In the genomic region with DNA sequence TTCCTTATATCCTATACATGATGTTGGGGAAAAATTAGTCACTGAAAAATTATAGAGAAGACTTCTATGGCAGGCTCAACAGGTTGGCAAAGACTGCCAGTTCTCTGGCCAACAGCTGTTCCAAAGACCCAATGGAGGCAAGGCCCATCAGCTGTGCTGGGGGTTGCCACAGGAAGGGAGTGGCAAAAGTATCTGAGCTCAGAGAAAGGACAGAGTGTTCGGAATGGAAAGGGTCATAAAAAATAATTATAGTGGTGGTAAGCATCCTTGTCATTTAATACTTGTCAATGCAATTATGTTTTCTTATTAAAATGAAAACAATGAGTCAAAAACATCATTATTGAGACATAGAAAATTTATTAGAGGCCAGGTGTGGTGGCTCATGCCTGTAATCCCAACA, we compare ENCODE assay signal across 16 cellular contexts. TPM values are rescaled to one million over a fixed set of nuclear protein-coding genes. Genes with fewer than 3 reads are reported as not detected.
DNase-seq lines count a peak whose midpoint lies in the region; ATAC-seq and TF ChIP-seq lines count a peak whose summit lies in the region.
"Had no signal": no experiment of that assay in that cellular context is flagged by ENCODE, and none has a peak within 500 bp of the region (broad histone marks: within the 10 kb centered on the region; RNA-seq: fewer than 3 reads in every experiment).

No MANE protein-coding gene starts in this region.

- H3K4me3 Mint-ChIP-seq in activated naive CD4-positive, alpha-beta T cell treated with anti-CD3 and anti-CD28 coated beads, Interleukin-2, amount 10 ng/mL, durations not matched to agents 7 days and 5 days, result no peak overlapping the region
- H3K4me3 Mint-ChIP-seq in endodermal cell, result no peak overlapping the region
- H3K4me3 Mint-ChIP-seq in stimulated activated effector memory CD8-positive, alpha-beta T cell treated with anti-CD3 and anti-CD28 coated beads, Interleukin-12 subunit alpha, Interleukin-12 subunit beta, amount 100 ng/mL, for 72 hours, result no peak overlapping the region

- 100% methylated on average over 1 of the region's 1 CpG; no CpG with 5 or more reads in 1 of the 2 experiments for WGBS in endodermal cell (ENCODE audit: insufficient coverage in 1 of 2, insufficient read length in 1 of 2), 2 experiments

- H3K27ac ChIP-seq in SK-N-MC (0 out of 2 replicates have a peak overlapping the region, but pooled peaks have one; percentile 40), endodermal cell (ENCODE audit: low read depth, low read length) (no peak overlapping the region)
- H3K27ac ChIP-seq: vagina had no signal

- peaks cover 17% of the 10 kb centered on the region for H3K36me3 ChIP-seq in SK-N-MC (ENCODE audit: insufficient read depth, low read length)
- H3K36me3 ChIP-seq in endodermal cell (ENCODE audit: control insufficient read depth, insufficient read depth, low read length), result peaks cover 49% of the 10 kb centered on the region

- H3K4me1 Mint-ChIP-seq in activated naive CD4-positive, alpha-beta T cell treated with anti-CD3 and anti-CD28 coated beads, Interleukin-2, amount 10 ng/mL, durations not matched to agents 7 days and 5 days, result peaks cover 49% of the 10 kb centered on the region
- H3K4me1 Mint-ChIP-seq in endodermal cell, result no peaks in the 10 kb centered on the region
- peaks cover 19% of the 10 kb centered on the region for H3K4me1 Mint-ChIP-seq in stimulated activated effector memory CD8-positive, alpha-beta T cell treated with anti-CD3 and anti-CD28 coated beads, Interleukin-12 subunit alpha, Interleukin-12 subunit beta, amount 100 ng/mL, for 72 hours

- H3K9ac ChIP-seq in SK-N-MC (ENCODE audit: insufficient read length), result no peak overlapping the region
- no peak overlapping the region for H3K9ac ChIP-seq in endodermal cell (ENCODE audit: extremely low read depth, low read length, poor library complexity, severe bottlenecking)
- H3K9ac ChIP-seq: SK-N-SH had no signal

- H3K36me3 Mint-ChIP-seq in activated naive CD4-positive, alpha-beta T cell treated with anti-CD3 and anti-CD28 coated beads, Interleukin-2, amount 10 ng/mL, durations not matched to agents 7 days and 5 days, result peaks cover 53% of the 10 kb centered on the region
- peaks cover 60% of the 10 kb centered on the region for H3K36me3 Mint-ChIP-seq in endodermal cell (ENCODE audit: low read depth)
- H3K36me3 Mint-ChIP-seq in stimulated activated effector memory CD8-positive, alpha-beta T cell treated with anti-CD3 and anti-CD28 coated beads, Interleukin-12 subunit alpha, Interleukin-12 subunit beta, amount 100 ng/mL, for 72 hours, result peaks cover 25% of the 10 kb centered on the region

- H3K9me3 ChIP-seq in SK-N-MC (ENCODE audit: low read depth, low read length) (no peaks in the 10 kb centered on the region), endodermal cell (ENCODE audit: control insufficient read depth, low read length) (peaks cover 48% of the 10 kb centered on the region)
- H3K9me3 ChIP-seq: SK-N-SH, vagina had no signal

- peak overlapping the region; percentile 99 for H3K27ac Mint-ChIP-seq in activated naive CD4-positive, alpha-beta T cell treated with anti-CD3 and anti-CD28 coated beads, Interleukin-2, amount 10 ng/mL, durations not matched to agents 7 days and 5 days
- no peak overlapping the region for H3K27ac Mint-ChIP-seq in endodermal cell
- H3K27ac Mint-ChIP-seq in stimulated activated effector memory CD8-positive, alpha-beta T cell treated with anti-CD3 and anti-CD28 coated beads, Interleukin-12 subunit alpha, Interleukin-12 subunit beta, amount 100 ng/mL, for 72 hours, result peak overlapping the region; percentile 83

- TF ChIP-seq CTCF in endodermal cell (conservative IDR thresholded peaks at IDR 0.05), result no peak

- no peaks in the 10 kb centered on the region for H3K4me1 ChIP-seq in endodermal cell (ENCODE audit: control insufficient read depth, insufficient read depth, low read length)
- H3K4me1 ChIP-seq: vagina had no signal

- CTCF ChIA-PET in activated naive CD4-positive, alpha-beta T cell treated with anti-CD3 and anti-CD28 coated beads, Interleukin-2, amount 10 ng/mL, durations not matched to agents 7 days and 5 days (lab: Charles Lee), result no interaction called here

- no peak overlapping the region for H3K4me3 ChIP-seq in SK-N-MC
- peak overlapping the region; percentile 65 for H3K4me3 ChIP-seq in endodermal cell (ENCODE audit: low read length)
- H3K4me3 ChIP-seq: vagina had no signal

- no peaks in the 10 kb centered on the region for H3K27me3 Mint-ChIP-seq in activated naive CD4-positive, alpha-beta T cell treated with anti-CD3 and anti-CD28 coated beads, Interleukin-2, amount 10 ng/mL, durations not matched to agents 7 days and 5 days
- peaks cover 2% of the 10 kb centered on the region for H3K27me3 Mint-ChIP-seq in endodermal cell (ENCODE audit: insufficient read depth)

- H3K9me3 Mint-ChIP-seq in activated naive CD4-positive, alpha-beta T cell treated with anti-CD3 and anti-CD28 coated beads, Interleukin-2, amount 10 ng/mL, durations not matched to agents 7 days and 5 days, result peaks cover 22% of the 10 kb centered on the region
- peaks cover 61% of the 10 kb centered on the region for H3K9me3 Mint-ChIP-seq in endodermal cell
- no peaks in the 10 kb centered on the region for H3K9me3 Mint-ChIP-seq in stimulated activated effector memory CD8-positive, alpha-beta T cell treated with anti-CD3 and anti-CD28 coated beads, Interleukin-12 subunit alpha, Interleukin-12 subunit beta, amount 100 ng/mL, for 72 hours

- no peak for DNase-seq in activated naive CD4-positive, alpha-beta T cell treated with anti-CD3 and anti-CD28 coated beads, Interleukin-2, amount 10 ng/mL, durations not matched to agents 7 days and 5 days
- no peak for DNase-seq in activated naive CD4-positive, alpha-beta T cell treated with anti-CD3 and anti-CD28 coated beads, Interleukin-2, amount 50 U/mL, for 16 hours
- DNase-seq in SK-N-MC (ENCODE audit: low read depth, low spot score) (no peak), endodermal cell (no peak)
- no peak for DNase-seq in stimulated activated effector memory CD8-positive, alpha-beta T cell treated with anti-CD3 and anti-CD28 coated beads, Interleukin-12 subunit alpha, Interleukin-12 subunit beta, amount 100 ng/mL, for 72 hours (ENCODE audit: low spot score in 2 of 2)
- DNase-seq in stimulated activated CD4-positive, alpha-beta T cell treated with anti-CD3 and anti-CD28 coated beads, Interleukin-4, amount 100 ng/mL, for 1 hour, result no peak
- DNase-seq: AML-193, hypothalamus, NCI-H2029 treated with DMSO at 0.1 percent for 48 hours, occipital lobe, SK-N-SH had no signal

- no peaks in the 10 kb centered on the region for H3K27me3 ChIP-seq in endodermal cell (ENCODE audit: control insufficient read depth, insufficient read depth, low read length, poor library complexity, severe bottlenecking)
- H3K27me3 ChIP-seq: vagina had no signal

- no peak for ATAC-seq in stimulated activated effector memory CD8-positive, alpha-beta T cell treated with anti-CD3 and anti-CD28 coated beads, Interleukin-12 subunit alpha, Interleukin-12 subunit beta, amount 100 ng/mL, for 72 hours
- ATAC-seq in GM19328 (IDR thresholded peaks at IDR 0.05; ENCODE audit: unreplicated experiment) (no peak), HG02763 (IDR thresholded peaks at IDR 0.05; ENCODE audit: unreplicated experiment) (no peak)

RNA-seq across cellular contexts. Expression of a gene that starts 36.1 kb away (rescaled TPM):
- 10 to 100 TPM; 13.9 to 20.0 TPM for total RNA-seq in endodermal cell
- 11.9 TPM for polyA plus RNA-seq in endodermal cell (2013, experiment 1 of 2)
- polyA plus RNA-seq in endodermal cell (2013, experiment 2 of 2), result 10.1 TPM

RNA-seq across cellular contexts. Expression of a gene that starts 36.1 kb away (rescaled TPM):
- 10 to 100 TPM in 1 of 2 donors, 1 to 10 TPM in 1; 5.3 to 10.8 TPM for total RNA-seq in endodermal cell
- polyA plus RNA-seq in endodermal cell (2013, experiment 1 of 2), result 6.6 TPM
- polyA plus RNA-seq in endodermal cell (2013, experiment 2 of 2), result 6.8 TPM

RNA-seq across cellular contexts. Expression of a gene that starts 39.0 kb away (rescaled TPM):
- not detected for total RNA-seq in endodermal cell
- polyA plus RNA-seq in endodermal cell (2013, experiment 1 of 2), result not detected
- not detected for polyA plus RNA-seq in endodermal cell (2013, experiment 2 of 2)
- total RNA-seq: lung microvascular endothelial cell, occipital lobe, vagina had no signal
- polyA plus RNA-seq: esophagus, SK-N-SH had no signal

RNA-seq across cellular contexts. Expression of a gene that starts 49.8 kb away (rescaled TPM):
- total RNA-seq in endodermal cell, result 10 to 100 TPM; 26.8 to 27.7 TPM
- 8.8 TPM for polyA plus RNA-seq in endodermal cell (2013, experiment 1 of 2)
- 7.5 TPM for polyA plus RNA-seq in endodermal cell (2013, experiment 2 of 2)

RNA-seq across cellular contexts. Expression of a gene that starts 52.1 kb away (rescaled TPM):
- not detected for total RNA-seq in endodermal cell
- polyA plus RNA-seq in endodermal cell (2013, experiment 1 of 2), result not detected
- polyA plus RNA-seq in endodermal cell (2013, experiment 2 of 2), result not detected
- total RNA-seq: lung microvascular endothelial cell, occipital lobe, vagina had no signal
- polyA plus RNA-seq: SK-N-SH had no signal
